Comparison of ENCODE assay signal across 26 cellular contexts in the genomic region with DNA sequence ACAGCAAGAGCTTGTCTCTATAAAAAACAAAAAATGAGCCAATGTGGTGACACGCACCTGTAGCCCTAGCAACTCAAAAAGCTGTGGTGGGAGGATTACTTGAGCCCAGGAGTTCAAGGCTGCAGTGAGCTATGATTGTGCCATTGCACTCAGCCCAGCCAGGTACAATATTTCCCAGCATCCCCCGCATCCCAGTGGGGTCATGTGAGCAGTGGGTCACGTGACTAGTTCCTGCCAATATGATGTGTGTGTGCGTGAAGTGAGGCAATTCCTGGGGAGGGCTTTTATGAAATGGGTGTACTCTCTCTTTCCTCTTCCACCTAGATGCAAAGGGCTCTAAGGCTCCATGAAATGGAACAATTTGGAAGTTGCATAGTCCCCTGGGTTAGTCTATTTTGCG.
DNase-seq lines count a peak whose midpoint lies in the region; ATAC-seq, FAIRE-seq and TF ChIP-seq lines count a peak whose summit lies in the region.
"Had no signal": no experiment of that assay in that cellular context is flagged by ENCODE, and none has a peak within 500 bp of the region (broad histone marks: within the 10 kb centered on the region; RNA-seq: fewer than 3 reads in every experiment).

No MANE protein-coding gene starts in this region.

- no TSS peak for BruUV-seq in GM12878 (replicated peaks; lab: Mats Ljungman, UMichigan)

- H3K4me3 ChIP-seq in BE2C (ENCODE audit: low read depth, low read length): no peak overlapping the region
- no peak overlapping the region for H3K4me3 ChIP-seq in DND-41 (ENCODE audit: low read depth in 1 of 2, low read length in 2 of 2)
- H3K4me3 ChIP-seq in NB4 (ENCODE audit: low read depth, low read length): no peak overlapping the region
- no peak overlapping the region for H3K4me3 ChIP-seq in GM12878
- H3K4me3 ChIP-seq: GM23248, heart left ventricle, MG63, right atrium auricular region, SK-N-MC, tibial nerve had no signal

- H3K4me3 Mint-ChIP-seq in T-cell: no peak overlapping the region
- no peak overlapping the region for H3K4me3 Mint-ChIP-seq in natural killer cell treated with Interleukin-12 subunit alpha and Interleukin-12 subunit beta and Interleukin-15 and Interleukin-18, amount 100 ng/mL, for 72 hours
- H3K4me3 Mint-ChIP-seq: activated naive CD8-positive, alpha-beta T cell; activated T-cell treated with anti-CD3 and anti-CD28 coated beads, Interleukin-2, amount 50 U/mL, for 72 hours; CD4-positive, alpha-beta memory T cell; naive B cell; stimulated activated naive CD8-positive, alpha-beta T cell treated with anti-CD3 and anti-CD28 coated beads, Interleukin-15, Interleukin-2, amounts not matched to agents 100 ng/mL and 50 ng/mL, for 24 hours had no signal

- no peaks in the 10 kb centered on the region for H3K4me1 Mint-ChIP-seq in T-cell
- no peaks in the 10 kb centered on the region for H3K4me1 Mint-ChIP-seq in natural killer cell treated with Interleukin-12 subunit alpha and Interleukin-12 subunit beta and Interleukin-15 and Interleukin-18, amount 100 ng/mL, for 72 hours (ENCODE audit: low read depth in 2 of 2)
- H3K4me1 Mint-ChIP-seq: CD4-positive, alpha-beta memory T cell; naive B cell had no signal

- H3K27ac ChIP-seq in DND-41 (ENCODE audit: low read length): no peak overlapping the region
- H3K27ac ChIP-seq in GM12878 (ENCODE audit: control insufficient read depth, insufficient read depth): no peak overlapping the region
- H3K27ac ChIP-seq: epithelial cell of prostate, GM23248, SK-N-MC, tibial nerve had no signal

- H4K20me1 ChIP-seq in DND-41 (ENCODE audit: insufficient read depth, low read length) (no peaks in the 10 kb centered on the region), GM12878 (ENCODE audit: control insufficient read depth, insufficient read depth) (no peaks in the 10 kb centered on the region)

- no peak for TF ChIP-seq EP300 in GM12878 (IDR thresholded peaks at IDR 0.05; ENCODE audit: borderline replicate concordance in 1 of 2, control insufficient read depth in 1 of 2, low read depth in 2 of 2, low read length in 2 of 2)

- peaks cover 2 to 6% (median 4%) of the 10 kb centered on the region in 3 donors for H3K9me3 Mint-ChIP-seq in T-cell
- H3K9me3 Mint-ChIP-seq in natural killer cell treated with Interleukin-12 subunit alpha and Interleukin-12 subunit beta and Interleukin-15 and Interleukin-18, amount 100 ng/mL, for 72 hours: no peaks in the 10 kb centered on the region
- H3K9me3 Mint-ChIP-seq: stimulated activated naive CD8-positive, alpha-beta T cell treated with anti-CD3 and anti-CD28 coated beads, Interleukin-15, Interleukin-2, amounts not matched to agents 100 ng/mL and 50 ng/mL, for 24 hours had no signal

- in situ Hi-C loops in GM12878 (cut with MboI): no loop called here

- H3K27me3 Mint-ChIP-seq in T-cell: peaks cover 3 to 10% of the 10 kb centered on the region in 2 donors
- peaks cover 7 to 11% of the 10 kb centered on the region in 2 donors for H3K27me3 Mint-ChIP-seq in natural killer cell treated with Interleukin-12 subunit alpha and Interleukin-12 subunit beta and Interleukin-15 and Interleukin-18, amount 100 ng/mL, for 72 hours

- no peaks in the 10 kb centered on the region for H3K4me1 ChIP-seq in BE2C
- H3K4me1 ChIP-seq in DND-41 (ENCODE audit: insufficient read depth, low read length): no peaks in the 10 kb centered on the region
- no peaks in the 10 kb centered on the region for H3K4me1 ChIP-seq in GM12878 (ENCODE audit: control insufficient read depth, insufficient read depth, low read length)
- H3K4me1 ChIP-seq: tibial nerve had no signal

- H3K36me3 ChIP-seq in BE2C (no peaks in the 10 kb centered on the region), DND-41 (ENCODE audit: insufficient read depth, low read length) (no peaks in the 10 kb centered on the region), GM12878 (ENCODE audit: control insufficient read depth in 2 of 2, insufficient read depth in 2 of 2, low read length in 1 of 2) (no peaks in the 10 kb centered on the region)
- H3K36me3 ChIP-seq: heart left ventricle, MG63, right atrium auricular region, tibial nerve had no signal

- 35% methylated on average over 5 of the region's 5 CpGs for WGBS in GM12878 (ENCODE audit: insufficient coverage, insufficient replicate concordance, low lambda C conversion rate, missing lambda C conversion rate)

- SMC1A ChIA-PET in GM12878 (lab: Charles Lee; ENCODE audit: uncharacterized antibody, unreplicated experiment): interaction anchor here (0.6 to 1.0 kb wide), 2 partner anchors 99 to 236 kb away, joined by 3 to 5 read pairs; no protein-coding TSS in a partner anchor

- TF ChIP-seq RAD21 in GM12878 (IDR thresholded peaks at IDR 0.05; ENCODE audit: insufficient read depth, low read depth, low read length): no peak

- ATAC-seq in DND-41 (ENCODE audit: insufficient read depth, low read depth) (no peak), GM12878 (no peak), T-cell (replicated peaks in 1 of 4) (no peak), GM21515 (IDR thresholded peaks at IDR 0.05; ENCODE audit: unreplicated experiment) (no peak)
- ATAC-seq in natural killer cell treated with Interleukin-12 subunit alpha and Interleukin-12 subunit beta and Interleukin-15 and Interleukin-18, amount 100 ng/mL, for 72 hours: no peak
- ATAC-seq: activated T-cell treated with anti-CD3 and anti-CD28 coated beads, Interleukin-2, amount 50 U/mL, for 72 hours; heart left ventricle had no signal

- H3K9me3 ChIP-seq in BE2C: no peaks in the 10 kb centered on the region
- no peaks in the 10 kb centered on the region for H3K9me3 ChIP-seq in DND-41 (ENCODE audit: insufficient read depth, low read length, severe bottlenecking)
- H3K9me3 ChIP-seq in GM12878 (replicated peaks; ENCODE audit: control insufficient read depth, insufficient read depth, low read length): no peaks in the 10 kb centered on the region; the same call in 2 of the 3 replicates
- H3K9me3 ChIP-seq: right atrium auricular region had no signal

- TF ChIP-seq CTCF in BE2C (IDR thresholded peaks at IDR 0.05; ENCODE audit: low read depth, low read length) (no peak), DND-41 (IDR thresholded peaks at IDR 0.05; ENCODE audit: borderline replicate concordance, extremely low read depth, low read length, poor library complexity, severe bottlenecking) (no peak), NB4 (IDR thresholded peaks at IDR 0.05; ENCODE audit: low read depth, low read length) (no peak), GM12878 (IDR thresholded peaks at IDR 0.05 in 2 of 3, conservative IDR thresholded peaks at IDR 0.05 in 1 of 3; ENCODE audit: control insufficient read depth in 2 of 3, extremely low read depth in 1 of 3, insufficient read depth in 1 of 3, low read depth in 3 of 3, low read length in 3 of 3) (no peak)

- H3K4me2 ChIP-seq in DND-41 (ENCODE audit: insufficient read depth, low read length) (no peak overlapping the region), GM12878 (ENCODE audit: control insufficient read depth, insufficient read depth) (no peak overlapping the region)

- POLR2A ChIA-PET in GM12878 (lab: Charles Lee): no interaction called here
- POLR2A ChIA-PET in T-cell (lab: Charles Lee): no interaction called here

- CTCF ChIA-PET in GM12878 (lab: Yijun Ruan, JAX) (interaction anchor here (0.6 to 0.9 kb wide), 2 partner anchors 11 to 67 kb away, joined by 3 to 4 read pairs; no protein-coding TSS in a partner anchor), T-cell (lab: Charles Lee) (no interaction called here)

- intact Hi-C loops in GM12878 (cut with micrococcal nuclease; ENCODE audit: unreplicated experiment): no loop called here

- H2AFZ ChIP-seq in DND-41 (ENCODE audit: low read depth, low read length) (no peak overlapping the region), GM12878 (ENCODE audit: control insufficient read depth, low read depth, low read length) (no peak overlapping the region)
- H2AFZ ChIP-seq: GM23248 had no signal

- H3K79me2 ChIP-seq in DND-41 (ENCODE audit: insufficient read depth, low read length) (no peaks in the 10 kb centered on the region), GM12878 (ENCODE audit: control insufficient read depth, insufficient read depth, low read length) (no peaks in the 10 kb centered on the region)

- RAD21 ChIA-PET in GM12878 (lab: Charles Lee; ENCODE audit: unreplicated experiment): interaction anchor here (0.6 to 1.0 kb wide), 2 partner anchors 17 to 89 kb away, joined by 3 read pairs; no protein-coding TSS in a partner anchor

- no peak overlapping the region for H3K27ac Mint-ChIP-seq in T-cell
- no peak overlapping the region for H3K27ac Mint-ChIP-seq in natural killer cell treated with Interleukin-12 subunit alpha and Interleukin-12 subunit beta and Interleukin-15 and Interleukin-18, amount 100 ng/mL, for 72 hours
- H3K27ac Mint-ChIP-seq: activated naive CD8-positive, alpha-beta T cell; activated T-cell treated with anti-CD3 and anti-CD28 coated beads, Interleukin-2, amount 50 U/mL, for 72 hours; CD4-positive, alpha-beta memory T cell; stimulated activated naive CD8-positive, alpha-beta T cell treated with anti-CD3 and anti-CD28 coated beads, Interleukin-15, Interleukin-2, amounts not matched to agents 100 ng/mL and 50 ng/mL, for 24 hours had no signal

- no peaks in the 10 kb centered on the region for H3K36me3 Mint-ChIP-seq in T-cell
- no peaks in the 10 kb centered on the region for H3K36me3 Mint-ChIP-seq in natural killer cell treated with Interleukin-12 subunit alpha and Interleukin-12 subunit beta and Interleukin-15 and Interleukin-18, amount 100 ng/mL, for 72 hours
- H3K36me3 Mint-ChIP-seq: activated naive CD8-positive, alpha-beta T cell; CD4-positive, alpha-beta memory T cell; naive B cell had no signal

- TF ChIP-seq POLR2A in NB4 (IDR thresholded peaks at IDR 0.05; ENCODE audit: extremely low read depth, insufficient read length) (no peak), GM12878 (IDR thresholded peaks at IDR 0.05; ENCODE audit: low read depth, low read length) (no peak)

- H3K27me3 ChIP-seq in BE2C: no peaks in the 10 kb centered on the region
- H3K27me3 ChIP-seq in DND-41 (ENCODE audit: insufficient read depth, low read length, poor library complexity): no peaks in the 10 kb centered on the region
- H3K27me3 ChIP-seq in GM12878 (replicated peaks in 1 of 2; ENCODE audit: control insufficient read depth in 2 of 2, insufficient read depth in 2 of 2, low read length in 1 of 2): no peaks in the 10 kb centered on the region
- H3K27me3 ChIP-seq: heart left ventricle, MG63, right atrium auricular region, tibial nerve had no signal

- FAIRE-seq in GM12878 (lab: Jason Lieb, UNC): no peak
- FAIRE-seq: astrocyte, GM12892 had no signal

- DNase-seq in BE2C (peak; percentile 36), DND-41 (peak; percentile 18), NB4 (ENCODE audit: low read depth) (peak; percentile 15), GM12878 (ENCODE audit: low read depth, low spot score) (no peak), T-cell (no peak)
- no peak for DNase-seq in natural killer cell treated with Interleukin-12 subunit alpha and Interleukin-12 subunit beta and Interleukin-15 and Interleukin-18, amount 100 ng/mL, for 72 hours (ENCODE audit: low spot score)
- DNase-seq: activated CD8-positive, alpha-beta memory T cell treated with anti-CD3 and anti-CD28 coated beads for 24 hours; activated T-cell treated with anti-CD3 and anti-CD28 coated beads, Interleukin-2, amount 50 U/mL, for 72 hours; CD4-positive, alpha-beta memory T cell; DMS79; GM23248; heart left ventricle; mesenchymal stem cell; MG63; naive B cell; NCI-H1436 treated with DMSO at 0.1 percent for 48 hours; T-helper 9 cell had no signal

- H3K9ac ChIP-seq in DND-41 (ENCODE audit: low read depth, low read length) (no peak overlapping the region), GM12878 (ENCODE audit: control insufficient read depth, insufficient read depth, low read length) (no peak overlapping the region)
- H3K9ac ChIP-seq: GM23248 had no signal

Comparison
In these comparisons a context has a peak if more than half of its experiments do, and no peak if none do; other contexts are left out.
1. DNase-seq: peak in BE2C (single experiment), DND-41 (single experiment) and NB4 (single experiment); none in GM12878 (single experiment), T-cell (0 of 34) and natural killer cell treated with Interleukin-12 subunit alpha and Interleukin-12 subunit beta and Interleukin-15 and Interleukin-18, amount 100 ng/mL, for 72 hours (single experiment).